20 cellular contexts compared by ENCODE assay signal in genomic region chr5:126872558-126873349, GRCh38.
"Had no signal": no experiment of that assay in that cellular context is flagged by ENCODE, and none has a peak within 500 bp of the region (broad histone marks: within the 10 kb centered on the region; RNA-seq: fewer than 3 reads in every experiment).

No MANE protein-coding gene starts in this region.

- H3K36me3 ChIP-seq: colonic mucosa, gastroesophageal sphincter, neutrophil, thoracic aorta, upper lobe of left lung had no signal

- ATAC-seq: activated naive CD8-positive, alpha-beta T cell treated with anti-CD3 and anti-CD28 coated beads, Interleukin-2, amount 50 U/mL, for 24 hours; gastroesophageal sphincter; mucosa of descending colon; stimulated activated naive B cell treated with anti-CD40 and anti-IgM and Interleukin-4, amounts not matched to agents 10 μg/mL and 1 μg/mL and 100 μg/mL, for 72 hours had no signal

- H3K4me1 ChIP-seq: colonic mucosa had no signal

- H3K4me3 ChIP-seq: colonic mucosa, gastroesophageal sphincter, mucosa of descending colon, thoracic aorta, upper lobe of left lung had no signal

- H3K27me3 ChIP-seq: colonic mucosa, upper lobe of left lung had no signal

- H3K27ac ChIP-seq: colonic mucosa, gastroesophageal sphincter, neutrophil, thoracic aorta, upper lobe of left lung had no signal

- DNase-seq: activated CD4-positive, alpha-beta T cell treated with anti-CD3 and anti-CD28 coated beads, Interleukin-2, amount 10 ng/mL, durations not matched to agents 7 days and 5 days; activated CD8-positive, alpha-beta memory T cell treated with anti-CD3 and anti-CD28 coated beads, Interleukin-2, amount 50 U/mL, for 4 hours; activated effector memory CD4-positive, alpha-beta T cell treated with Interleukin-2 at 50 U/mL for 16 hours; activated naive CD4-positive, alpha-beta T cell treated with anti-CD3 and anti-CD28 coated beads, Interleukin-2, amount 10 ng/mL, durations not matched to agents 7 days and 5 days; activated naive CD8-positive, alpha-beta T cell treated with anti-CD3 and anti-CD28 coated beads, Interleukin-2, amount 50 U/mL, for 24 hours; activated T-cell treated with anti-CD3 and anti-CD28 coated beads, Interleukin-2, amount 50 U/mL, for 48 hours; aorta; colonic mucosa; endodermal cell; immature natural killer cell; mesenchymal stem cell; mucosa of descending colon; naive B cell; stimulated activated naive B cell treated with anti-CD40 and anti-IgM and Interleukin-4, amounts not matched to agents 10 μg/mL and 1 μg/mL and 100 μg/mL, for 72 hours; T1000; upper lobe of left lung had no signal

- H3K27me3 Mint-ChIP-seq: activated CD4-positive, alpha-beta T cell treated with anti-CD3 and anti-CD28 coated beads, Interleukin-2, amount 10 ng/mL, durations not matched to agents 7 days and 5 days; activated naive CD4-positive, alpha-beta T cell treated with anti-CD3 and anti-CD28 coated beads, Interleukin-2, amount 10 ng/mL, durations not matched to agents 7 days and 5 days; activated naive CD8-positive, alpha-beta T cell treated with anti-CD3 and anti-CD28 coated beads, Interleukin-2, amount 50 U/mL, for 24 hours; naive B cell; stimulated activated naive B cell treated with anti-CD40 and anti-IgM and Interleukin-4, amounts not matched to agents 10 μg/mL and 1 μg/mL and 100 μg/mL, for 72 hours had no signal

- H3K9me3 Mint-ChIP-seq: activated CD4-positive, alpha-beta T cell treated with anti-CD3 and anti-CD28 coated beads, Interleukin-2, amount 10 ng/mL, durations not matched to agents 7 days and 5 days; activated naive CD4-positive, alpha-beta T cell treated with anti-CD3 and anti-CD28 coated beads, Interleukin-2, amount 10 ng/mL, durations not matched to agents 7 days and 5 days; activated naive CD8-positive, alpha-beta T cell treated with anti-CD3 and anti-CD28 coated beads, Interleukin-2, amount 50 U/mL, for 24 hours; central memory CD8-positive, alpha-beta T cell; endodermal cell; immature natural killer cell; naive B cell; stimulated activated naive B cell treated with anti-CD40 and anti-IgM and Interleukin-4, amounts not matched to agents 10 μg/mL and 1 μg/mL and 100 μg/mL, for 72 hours had no signal

- H3K27ac Mint-ChIP-seq: activated CD4-positive, alpha-beta T cell treated with anti-CD3 and anti-CD28 coated beads, Interleukin-2, amount 10 ng/mL, durations not matched to agents 7 days and 5 days; activated naive CD4-positive, alpha-beta T cell treated with anti-CD3 and anti-CD28 coated beads, Interleukin-2, amount 10 ng/mL, durations not matched to agents 7 days and 5 days; activated naive CD8-positive, alpha-beta T cell treated with anti-CD3 and anti-CD28 coated beads, Interleukin-2, amount 50 U/mL, for 24 hours; endodermal cell; stimulated activated naive B cell treated with anti-CD40 and anti-IgM and Interleukin-4, amounts not matched to agents 10 μg/mL and 1 μg/mL and 100 μg/mL, for 72 hours had no signal

- H3K4me3 Mint-ChIP-seq: activated CD4-positive, alpha-beta T cell treated with anti-CD3 and anti-CD28 coated beads, Interleukin-2, amount 10 ng/mL, durations not matched to agents 7 days and 5 days; activated naive CD4-positive, alpha-beta T cell treated with anti-CD3 and anti-CD28 coated beads, Interleukin-2, amount 10 ng/mL, durations not matched to agents 7 days and 5 days; activated naive CD8-positive, alpha-beta T cell treated with anti-CD3 and anti-CD28 coated beads, Interleukin-2, amount 50 U/mL, for 24 hours; central memory CD8-positive, alpha-beta T cell; endodermal cell; immature natural killer cell; stimulated activated naive B cell treated with anti-CD40 and anti-IgM and Interleukin-4, amounts not matched to agents 10 μg/mL and 1 μg/mL and 100 μg/mL, for 72 hours had no signal

- H3K9me3 ChIP-seq: colonic mucosa, gastroesophageal sphincter, mucosa of descending colon, neutrophil, thoracic aorta, upper lobe of left lung had no signal
